In genomic region chr2:37231251-37232130, GRCh38 we compare ENCODE assay signal across 1 cellular context.
TF ChIP-seq lines count a peak whose summit lies in the region.

Gene CEBPZ, minus strand, starts transcription at chr2:37231596. Its CDS starts 29 bp downstream, at chr2:37231567.
Gene NDUFAF7, plus strand, starts transcription at chr2:37231658. Its CDS starts 48 bp downstream, at chr2:37231706.

TF ChIP-seq in HepG2, 621 proteins besides CTCF, POLR2A, EP300 and RAD21 (continued from another document and continues in another):
- TF ChIP-seq KIAA2018 (CRISPR knock-in tag; IDR thresholded peaks at IDR 0.05; ENCODE audit: borderline replicate concordance) = no peak
- no peak for TF ChIP-seq ZBTB46 (CRISPR knock-in tag; IDR thresholded peaks at IDR 0.05; ENCODE audit: borderline replicate concordance)
- TF ChIP-seq SNRNP70 (IDR thresholded peaks at IDR 0.05; ENCODE audit: low read depth, low read length) = no peak
- no peak; the same call in 1 of the 2 replicates for TF ChIP-seq ZNF180 (CRISPR knock-in tag; IDR thresholded peaks at IDR 0.05; ENCODE audit: borderline replicate concordance, low read depth)
- peak; percentile 64; the same call in 1 of the 2 replicates for TF ChIP-seq ZNF503 (CRISPR knock-in tag; IDR thresholded peaks at IDR 0.05)
- TF ChIP-seq ZNF432 (CRISPR knock-in tag; IDR thresholded peaks at IDR 0.05; ENCODE audit: borderline replicate concordance) = no peak
- TF ChIP-seq RXRB (CRISPR knock-in tag; IDR thresholded peaks at IDR 0.05; ENCODE audit: borderline replicate concordance) = peak; percentile 58
- no peak for TF ChIP-seq ATM (IDR thresholded peaks at IDR 0.05; ENCODE audit: borderline replicate concordance)
- no peak for TF ChIP-seq ZNF841 (CRISPR knock-in tag; IDR thresholded peaks at IDR 0.05; ENCODE audit: borderline replicate concordance)
- peak; percentile 34; the same call in 1 of the 2 replicates for TF ChIP-seq ZNF460 (CRISPR knock-in tag; IDR thresholded peaks at IDR 0.05; ENCODE audit: borderline replicate concordance)
- peak; percentile 92 for TF ChIP-seq THAP11 (CRISPR knock-in tag; IDR thresholded peaks at IDR 0.05)
- no peak for TF ChIP-seq ZSCAN12 (CRISPR knock-in tag; IDR thresholded peaks at IDR 0.05)
- TF ChIP-seq ZNF775 (CRISPR knock-in tag; IDR thresholded peaks at IDR 0.05; ENCODE audit: borderline replicate concordance) = no peak
- peak; percentile 64; the same call in 1 of the 2 replicates for TF ChIP-seq KLF15 (CRISPR knock-in tag; IDR thresholded peaks at IDR 0.05; ENCODE audit: borderline replicate concordance)
- TF ChIP-seq SNAPC2 (CRISPR knock-in tag; IDR thresholded peaks at IDR 0.05) = 0 out of 2 replicates have a peak, but pooled peaks have one; percentile 63
- peak; percentile 64; the same call in 1 of the 2 replicates for TF ChIP-seq MAZ (IDR thresholded peaks at IDR 0.05; ENCODE audit: borderline replicate concordance, low read depth, low read length)
- peak; percentile 71 for TF ChIP-seq MAZ (CRISPR knock-in tag; IDR thresholded peaks at IDR 0.05; ENCODE audit: low read depth)
- peak; percentile 97 for TF ChIP-seq YEATS4 (CRISPR knock-in tag; IDR thresholded peaks at IDR 0.05; ENCODE audit: borderline replicate concordance)
- peak; percentile 95 for TF ChIP-seq TGIF2 (CRISPR knock-in tag; IDR thresholded peaks at IDR 0.05)
- peak; percentile 66 for TF ChIP-seq SP2 (CRISPR knock-in tag; IDR thresholded peaks at IDR 0.05)
- TF ChIP-seq ZNF766 (CRISPR knock-in tag; IDR thresholded peaks at IDR 0.05; ENCODE audit: borderline replicate concordance) = no peak
- TF ChIP-seq ZNF646 (CRISPR knock-in tag; IDR thresholded peaks at IDR 0.05) = peak; percentile 51
- TF ChIP-seq HOMEZ (CRISPR knock-in tag; IDR thresholded peaks at IDR 0.05; ENCODE audit: low read depth) = peak; percentile 79
- peak; percentile 59; the same call in 1 of the 2 replicates for TF ChIP-seq FOXP4 (CRISPR knock-in tag; IDR thresholded peaks at IDR 0.05)
- peak; percentile 57; the same call in 1 of the 2 replicates for TF ChIP-seq ZNF724P (CRISPR knock-in tag; IDR thresholded peaks at IDR 0.05; ENCODE audit: borderline replicate concordance)
- no peak for TF ChIP-seq GRHL1 (CRISPR knock-in tag; conservative IDR thresholded peaks at IDR 0.05)
- TF ChIP-seq HMGA1 (CRISPR knock-in tag; conservative IDR thresholded peaks at IDR 0.05) = no peak
- no peak for TF ChIP-seq NBN (conservative IDR thresholded peaks at IDR 0.05)
- peak; percentile 84 for TF ChIP-seq RBFOX2 (IDR thresholded peaks at IDR 0.05; ENCODE audit: low read depth, low read length)
- no peak; the same call in 1 of the 2 replicates for TF ChIP-seq ZNF713 (CRISPR knock-in tag; IDR thresholded peaks at IDR 0.05)
- peak; percentile 65 for TF ChIP-seq ESRRA (CRISPR knock-in tag; IDR thresholded peaks at IDR 0.05; ENCODE audit: low read depth)
